In genomic region chr9:89606567-89607311, GRCh38 we compare ENCODE assay signal across 8 cellular contexts. TPM values are rescaled to one million over a fixed set of nuclear protein-coding genes. Genes with fewer than 3 reads are reported as not detected.
A peak's percentile ranks its signal among the peaks of the same experiment; 100 is the strongest.
DNase-seq lines count a peak whose midpoint lies in the region; ATAC-seq and TF ChIP-seq lines count a peak whose summit lies in the region.

No MANE protein-coding gene starts in this region.

- H3K27me3 ChIP-seq in dorsolateral prefrontal cortex: no peaks in the 10 kb centered on the region
- no peaks in the 10 kb centered on the region for H3K27me3 ChIP-seq in liver (ENCODE audit: control insufficient read depth in 4 of 4, insufficient read depth in 4 of 4, low read length in 3 of 4)

- peaks cover 11% of the 10 kb centered on the region; the same call in 1 of the 2 replicates for H3K27me3 Mint-ChIP-seq in HFFc6 (ENCODE audit: insufficient read depth)

- intact Hi-C loops in dorsolateral prefrontal cortex (cut with DNase I): loop anchor here (2.0 to 10.0 kb wide), 6 partner anchors 54 to 1038 kb away; partner anchors contain the start of gene DIRAS2 (in 1 of the 2)

- peaks cover 0 to 34% (median 18%) of the 10 kb centered on the region in 4 donors for H3K4me1 ChIP-seq in liver (ENCODE audit: control insufficient read depth in 4 of 4, insufficient read depth in 4 of 4, low read length in 3 of 4)

- no peak for ATAC-seq in GM21825 (IDR thresholded peaks at IDR 0.05; ENCODE audit: unreplicated experiment)

- no peaks in the 10 kb centered on the region for H3K36me3 ChIP-seq in liver (ENCODE audit: control insufficient read depth in 4 of 4, insufficient read depth in 3 of 4, low read depth in 1 of 4, low read length in 3 of 4)

- TF ChIP-seq CTCF in HFFc6 (IDR thresholded peaks at IDR 0.05) (no peak), dorsolateral prefrontal cortex (IDR thresholded peaks at IDR 0.05 in 54 of 56, conservative IDR thresholded peaks at IDR 0.05 in 2 of 56; ENCODE audit: low read depth in 1 of 56, partially characterized antibody in 56 of 56) (no peak), liver (IDR thresholded peaks at IDR 0.05; ENCODE audit: low read depth, low read length, missing input control) (no peak)

- H3K9me3 Mint-ChIP-seq in HFFc6: no peaks in the 10 kb centered on the region

- H3K36me3 Mint-ChIP-seq in HFFc6 (ENCODE audit: low read depth): no peaks in the 10 kb centered on the region

- peaks cover 20% of the 10 kb centered on the region for H3K4me1 Mint-ChIP-seq in HFFc6 (ENCODE audit: low read depth)

- H3K27ac ChIP-seq in dorsolateral prefrontal cortex (peak overlapping the region in 58 of 59 donors; percentile 1 to 96 (median 90)), liver (ENCODE audit: low read depth in 1 of 2, low read length in 2 of 2) (peak overlapping the region; percentile 82 to 88)

- H3K4me3 Mint-ChIP-seq in HFFc6: peak overlapping the region; percentile 30; the same call in 1 of the 2 replicates

- peak; percentile 43 for DNase-seq in AG08396 (ENCODE audit: low spot score)
- peak; percentile 30 for DNase-seq in HFFc6
- DNase-seq in UCSD-AML1 (lab: John Stamatoyannopoulos, UW; ENCODE audit: unreplicated experiment): peak; percentile 61
- DNase-seq in dorsolateral prefrontal cortex: peak in 4 of 10 donors; percentile 14 to 54 (median 42)
- DNase-seq in stimulated activated CD4-positive, alpha-beta T cell treated with anti-CD3 and anti-CD28 coated beads, Interleukin-4, amount 100 ng/mL, for 48 hours (ENCODE audit: low read depth in 2 of 2): peak; percentile 17 to 47
- no peak for DNase-seq in LoVo (ENCODE audit: low spot score)

- H3K4me3 ChIP-seq in dorsolateral prefrontal cortex: peak overlapping the region; percentile 35 to 89 (median 78)
- peak overlapping the region; percentile 79 to 95 (median 87) for H3K4me3 ChIP-seq in liver (ENCODE audit: low read depth in 1 of 3, low read length in 3 of 3)

- WGBS in liver: 27% methylated on average over 9 of the region's 9 CpGs

- H3K9me3 ChIP-seq in liver (ENCODE audit: control insufficient read depth in 4 of 4, low read length in 3 of 4): no peaks in the 10 kb centered on the region

- no peak overlapping the region for H3K27ac Mint-ChIP-seq in HFFc6

- TF ChIP-seq RAD21 in liver (IDR thresholded peaks at IDR 0.05): no peak

- peak overlapping the region; percentile 39 to 85 for H3K9ac ChIP-seq in liver (ENCODE audit: low read depth in 1 of 2, low read length in 2 of 2)

TF ChIP-seq in liver, 16 proteins besides CTCF, POLR2A, EP300 and RAD21:
- TF ChIP-seq EGR1 (IDR thresholded peaks at IDR 0.05; ENCODE audit: low read depth in 2 of 2) (no peak), FOXA2 (IDR thresholded peaks at IDR 0.05) (no peak), JUND (IDR thresholded peaks at IDR 0.05) (peak in 1 of 2 donors; percentile 12)

RNA-seq across cellular contexts. Expression of gene GADD45G, which starts 1.9 kb away (rescaled TPM):
- under 1 TPM in 4 of 6 experiments, not detected in 2; 0.16 to 0.38 (median 0.24) TPM for total RNA-seq in HFFc6 (2021; fragmentation: NEBNext Ultra II Directional; extraction: Animal tissue kit (Norgen Biotek cat#: 25700))
- 10 to 100 TPM in 73 of 120 experiments, 1 to 10 TPM in 47; 2.4 to 44.3 (median 11.7) TPM for total RNA-seq in dorsolateral prefrontal cortex
- total RNA-seq in liver: 10 to 100 TPM in 1 of 2 donors, 1 to 10 TPM in 1; 5.5 to 20.7 TPM
- 100 to 1,000 TPM in 1 of 2 donors, 10 to 100 TPM in 1; 66.0 to 106 TPM for polyA plus RNA-seq in liver
